12 cellular contexts compared by ENCODE assay signal in genomic region chr16:1255276-1256080, GRCh38. TPM values are rescaled to one million over a fixed set of nuclear protein-coding genes. Genes with fewer than 3 reads are reported as not detected.
"Had no signal": no experiment of that assay in that cellular context is flagged by ENCODE, and none has a peak within 500 bp of the region (broad histone marks: within the 10 kb centered on the region; RNA-seq: fewer than 3 reads in every experiment).

TSS of gene TPSD1 (plus strand) at chr16:1256069. CDS start at chr16:1256281, 212 bp downstream.

RNA-seq across cellular contexts. Expression of gene TPSD1, which starts in this region (rescaled TPM):
- total RNA-seq: activated CD4-positive, alpha-beta T cell treated with anti-CD3 and anti-CD28 coated beads, Interleukin-2, amount 10 ng/mL, durations not matched to agents 24 days and 14 days; activated CD8-positive, alpha-beta memory T cell treated with anti-CD3 and anti-CD28 coated beads for 36 hours; activated CD8-positive, alpha-beta T cell treated with anti-CD3 and anti-CD28 coated beads for 36 hours; activated naive CD8-positive, alpha-beta T cell treated with anti-CD3 and anti-CD28 coated beads, Interleukin-2, amount 10 ng/mL, durations not matched to agents 7 days and 5 days; activated T-cell treated with anti-CD3 and anti-CD28 coated beads, Interleukin-2, amount 50 U/mL, for 72 hours; activated T-helper 17 cell treated with anti-CD3 and anti-CD28 coated beads, Interleukin-2, amount 50 U/mL, for 72 hours; astrocyte; cardiac septum; MCF 10A; RPMI7951; T-helper 1 cell treated with Interleukin-12 subunit alpha and Interleukin-12 subunit beta and Interleukin-4 antibody, amounts not matched to agents 30 ng/mL and 1 ng/mL, for 36 hours; T-helper 2 cell treated with Interferon-gamma antibody and Interleukin-4, amounts not matched to agents 100 ng/mL and 5 ng/mL, for 36 hours had no signal
